In the genomic region with DNA sequence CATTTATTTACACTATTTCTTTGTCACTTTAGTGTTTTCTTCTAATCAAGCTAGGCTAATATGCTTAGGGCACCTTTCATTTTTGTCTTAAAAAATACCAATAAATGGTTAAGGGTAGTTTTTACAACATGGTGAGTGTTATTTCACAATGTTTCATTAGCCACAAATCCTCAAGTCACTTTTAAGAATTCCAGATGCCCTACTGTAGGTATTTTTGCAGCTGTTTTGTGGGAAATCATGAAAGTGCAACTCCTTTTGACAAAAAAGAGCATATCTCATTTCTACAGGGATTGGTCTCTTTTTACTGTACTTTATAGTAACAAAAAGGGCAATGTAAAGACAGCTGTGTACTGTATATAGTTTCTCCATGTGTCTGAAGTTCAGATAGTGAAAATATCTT, we compare ENCODE assay signal across 18 cellular contexts.
"Had no signal": no experiment of that assay in that cellular context is flagged by ENCODE, and none has a peak within 500 bp of the region (broad histone marks: within the 10 kb centered on the region; RNA-seq: fewer than 3 reads in every experiment).

No MANE protein-coding gene starts in this region.

- ATAC-seq: gastroesophageal sphincter; heart right ventricle; left cardiac atrium; lower lobe of right lung; stimulated activated naive B cell treated with anti-CD40 and anti-IgM and Interleukin-4, amounts not matched to agents 10 μg/mL and 1 μg/mL and 100 μg/mL, for 72 hours had no signal

- H3K4me3 Mint-ChIP-seq: activated naive CD8-positive, alpha-beta T cell treated with anti-CD3 and anti-CD28 coated beads for 36 hours; activated T-helper 1 cell treated with anti-CD3 and anti-CD28 coated beads, Interleukin-12 subunit alpha, Interleukin-12 subunit beta, Interleukin-2, Interleukin-4 antibody, amounts not matched to agents 30 ng/mL and 10 ng/mL and 1 ng/mL, durations not matched to agents 14 hours and 24 hours and 36 hours; stimulated activated naive B cell treated with anti-CD40 and anti-IgM and Interleukin-4, amounts not matched to agents 10 μg/mL and 1 μg/mL and 100 μg/mL, for 72 hours had no signal

- H3K36me3 ChIP-seq: cardiac muscle cell, esophagus squamous epithelium, gastroesophageal sphincter, heart right ventricle, lower lobe of right lung, SJSA1, tibial nerve had no signal

- H3K9me3 Mint-ChIP-seq: activated naive CD8-positive, alpha-beta T cell treated with anti-CD3 and anti-CD28 coated beads for 36 hours; activated T-helper 1 cell treated with anti-CD3 and anti-CD28 coated beads, Interleukin-12 subunit alpha, Interleukin-12 subunit beta, Interleukin-2, Interleukin-4 antibody, amounts not matched to agents 30 ng/mL and 10 ng/mL and 1 ng/mL, durations not matched to agents 14 hours and 24 hours and 36 hours; stimulated activated naive B cell treated with anti-CD40 and anti-IgM and Interleukin-4, amounts not matched to agents 10 μg/mL and 1 μg/mL and 100 μg/mL, for 72 hours had no signal

- DNase-seq: activated CD4-positive, alpha-beta T cell treated with anti-CD3 and anti-CD28 coated beads, Interleukin-2, amount 50 U/mL, for 1 hour; activated naive CD8-positive, alpha-beta T cell treated with anti-CD3 and anti-CD28 coated beads for 36 hours; effector CD4-positive, alpha-beta T cell; esophagus squamous epithelium; heart right ventricle; left cardiac atrium; lower lobe of right lung; stimulated activated CD4-positive, alpha-beta T cell treated with anti-CD3 and anti-CD28 coated beads, Interleukin-15, amount 100 ng/mL, for 24 hours; stimulated activated CD4-positive, alpha-beta T cell treated with anti-CD3 and anti-CD28 coated beads, Interleukin-4, amount 100 ng/mL, for 1 hour; stimulated activated naive B cell treated with anti-CD40 and anti-IgM and Interleukin-4, amounts not matched to agents 10 μg/mL and 1 μg/mL and 100 μg/mL, for 72 hours; T-helper 9 cell had no signal

- H2AFZ ChIP-seq: parathyroid adenoma had no signal

- H3K4me1 ChIP-seq: lower lobe of right lung, parathyroid adenoma had no signal

- H3K9ac ChIP-seq: parathyroid adenoma had no signal

- H3K27me3 ChIP-seq: cardiac muscle cell, esophagus squamous epithelium, gastroesophageal sphincter, tibial nerve had no signal

- H3K9me3 ChIP-seq: esophagus squamous epithelium, gastroesophageal sphincter, lower lobe of right lung, SJSA1, tibial nerve had no signal

- H3K79me2 ChIP-seq: parathyroid adenoma had no signal

- H3K36me3 Mint-ChIP-seq: activated naive CD8-positive, alpha-beta T cell treated with anti-CD3 and anti-CD28 coated beads for 36 hours; stimulated activated naive B cell treated with anti-CD40 and anti-IgM and Interleukin-4, amounts not matched to agents 10 μg/mL and 1 μg/mL and 100 μg/mL, for 72 hours had no signal

- H3K4me3 ChIP-seq: cardiac muscle cell, coronary artery, esophagus squamous epithelium, gastroesophageal sphincter, heart right ventricle, lower lobe of right lung, SJSA1, tibial nerve had no signal

- H3K27ac Mint-ChIP-seq: activated naive CD8-positive, alpha-beta T cell treated with anti-CD3 and anti-CD28 coated beads for 36 hours; activated T-helper 1 cell treated with anti-CD3 and anti-CD28 coated beads, Interleukin-12 subunit alpha, Interleukin-12 subunit beta, Interleukin-2, Interleukin-4 antibody, amounts not matched to agents 30 ng/mL and 10 ng/mL and 1 ng/mL, durations not matched to agents 14 hours and 24 hours and 36 hours; stimulated activated naive B cell treated with anti-CD40 and anti-IgM and Interleukin-4, amounts not matched to agents 10 μg/mL and 1 μg/mL and 100 μg/mL, for 72 hours had no signal

- H3K27ac ChIP-seq: cardiac muscle cell, coronary artery, esophagus squamous epithelium, gastroesophageal sphincter, lower lobe of right lung, parathyroid adenoma, SJSA1, tibial nerve had no signal

- H3K4me1 Mint-ChIP-seq: activated naive CD8-positive, alpha-beta T cell treated with anti-CD3 and anti-CD28 coated beads for 36 hours; stimulated activated naive B cell treated with anti-CD40 and anti-IgM and Interleukin-4, amounts not matched to agents 10 μg/mL and 1 μg/mL and 100 μg/mL, for 72 hours had no signal
